8 cellular contexts compared by ENCODE assay signal in genomic region chr2:100321181-100321880, GRCh38. TPM values are rescaled to one million over a fixed set of nuclear protein-coding genes. Genes with fewer than 3 reads are reported as not detected.
DNase-seq lines count a peak whose midpoint lies in the region; ATAC-seq and TF ChIP-seq lines count a peak whose summit lies in the region.

No MANE protein-coding gene starts in this region.

- peaks cover 63% of the 10 kb centered on the region for H3K27me3 ChIP-seq in RWPE2 (ENCODE audit: insufficient read depth, poor library complexity, severe bottlenecking)
- peaks cover 0 to 4% of the 10 kb centered on the region in 2 donors for H3K27me3 ChIP-seq in esophagus (ENCODE audit: control insufficient read depth in 1 of 2, insufficient read depth in 2 of 2, low read length in 2 of 2)
- peaks cover 0 to 15% (median 6%) of the 10 kb centered on the region in 4 donors for H3K27me3 ChIP-seq in upper lobe of left lung

- no peaks in the 10 kb centered on the region for H3K4me1 ChIP-seq in RWPE2 (ENCODE audit: insufficient read depth, poor library complexity, severe bottlenecking)
- peaks cover 0 to 15% of the 10 kb centered on the region in 2 donors for H3K4me1 ChIP-seq in esophagus (ENCODE audit: control insufficient read depth in 2 of 2, insufficient read depth in 2 of 2, low read length in 1 of 2)
- peaks cover 10 to 20% (median 13%) of the 10 kb centered on the region in 4 donors for H3K4me1 ChIP-seq in upper lobe of left lung

- H3K9me3 ChIP-seq in RWPE2 (ENCODE audit: severe bottlenecking) (peaks cover 7% of the 10 kb centered on the region), esophagus (ENCODE audit: control insufficient read depth in 2 of 2, insufficient read depth in 1 of 2, low read depth in 1 of 2, low read length in 1 of 2) (no peaks in the 10 kb centered on the region), upper lobe of left lung (peaks cover 0 to 11% (median 7%) of the 10 kb centered on the region in 4 donors)

- peak; percentile 56 for DNase-seq in activated CD8-positive, alpha-beta memory T cell treated with anti-CD3 and anti-CD28 coated beads, Interleukin-2, amount 50 U/mL, for 48 hours
- no peak for DNase-seq in activated CD8-positive, alpha-beta memory T cell treated with anti-CD3 and anti-CD28 coated beads, Interleukin-2, amount 50 U/mL, for 4 hours
- DNase-seq in RWPE2 (ENCODE audit: low spot score) (no peak), mucosa of gallbladder (ENCODE audit: low spot score) (peak; percentile 47), upper lobe of left lung (peak; percentile 65 to 90)
- no peak for DNase-seq in activated effector memory CD4-positive, alpha-beta T cell treated with Interleukin-2 at 50 U/mL for 16 hours

- peak in 2 of 4 donors; percentile 15 to 39 for TF ChIP-seq POLR2A in upper lobe of left lung (IDR thresholded peaks at IDR 0.05)

- TF ChIP-seq CTCF in RWPE2 (IDR thresholded peaks at IDR 0.05; ENCODE audit: poor library complexity, severe bottlenecking) (no peak), upper lobe of left lung (IDR thresholded peaks at IDR 0.05) (peak in 3 of 6 experiments; percentile 42 to 70 (median 45))

- peak overlapping the region; percentile 10 for H3K4me3 ChIP-seq in RWPE2 (ENCODE audit: severe bottlenecking)
- peak overlapping the region; percentile 50 to 61 for H3K4me3 ChIP-seq in esophagus (ENCODE audit: low read depth in 1 of 2, low read length in 2 of 2)
- H3K4me3 ChIP-seq in upper lobe of left lung: peak overlapping the region; percentile 19 to 65 (median 61)

- no peak for TF ChIP-seq EP300 in upper lobe of left lung (IDR thresholded peaks at IDR 0.05)

- peak; percentile 14; the same call in 1 of the 3 replicates for ATAC-seq in RWPE2 (ENCODE audit: low read depth)
- ATAC-seq in upper lobe of left lung (ENCODE audit: low FRiP score in 2 of 2): peak; percentile 64 to 80
- no peak for ATAC-seq in HG03342 (IDR thresholded peaks at IDR 0.05; ENCODE audit: unreplicated experiment)

- H3K27ac ChIP-seq in RWPE2 (ENCODE audit: poor library complexity, severe bottlenecking): no peak overlapping the region
- peak overlapping the region; percentile 56 to 63 for H3K27ac ChIP-seq in esophagus (ENCODE audit: low read depth in 2 of 2, low read length in 1 of 2)
- peak overlapping the region in 2 of 4 donors; percentile 72 to 77 for H3K27ac ChIP-seq in upper lobe of left lung

- WGBS in esophagus, 2 donors: 1 to 2% methylated on average over 52 to 79 of the region's 79 CpGs
- WGBS in upper lobe of left lung, 2 donors: 5 to 10% methylated on average over 11 to 25 of the region's 79 CpGs

- H3K36me3 ChIP-seq in RWPE2 (ENCODE audit: low read depth): no peaks in the 10 kb centered on the region
- no peaks in the 10 kb centered on the region for H3K36me3 ChIP-seq in esophagus (ENCODE audit: control insufficient read depth in 2 of 2, insufficient read depth in 2 of 2, low read length in 1 of 2)
- no peaks in the 10 kb centered on the region for H3K36me3 ChIP-seq in upper lobe of left lung

RNA-seq across cellular contexts. Expression of gene LONRF2, which starts 1.0 kb away (rescaled TPM):
- under 1 TPM; 0.33 to 0.51 TPM for polyA plus RNA-seq in esophagus
- total RNA-seq in mucosa of gallbladder: 11.2 TPM
- total RNA-seq in upper lobe of left lung: 1 to 10 TPM; 3.0 to 7.9 (median 4.2) TPM

Comparison
In these comparisons a context has a peak if more than half of its experiments do, and no peak if none do; other contexts are left out.
1. DNase-seq: peak in activated CD8-positive, alpha-beta memory T cell treated with anti-CD3 and anti-CD28 coated beads, Interleukin-2, amount 50 U/mL, for 48 hours (single experiment), mucosa of gallbladder (single experiment) and upper lobe of left lung (2 of 2); none in activated CD8-positive, alpha-beta memory T cell treated with anti-CD3 and anti-CD28 coated beads, Interleukin-2, amount 50 U/mL, for 4 hours (single experiment), RWPE2 (single experiment) and activated effector memory CD4-positive, alpha-beta T cell treated with Interleukin-2 at 50 U/mL for 16 hours (single experiment).
2. H3K4me3 ChIP-seq: peak in every context shown above with its lines; median percentile 61 in upper lobe of left lung; 56 in esophagus; 10 in RWPE2.